In genomic region chr7:135970682-135971365, GRCh38 we compare ENCODE assay signal across 10 cellular contexts. TPM values are rescaled to one million over a fixed set of nuclear protein-coding genes. Genes with fewer than 3 reads are reported as not detected.
DNase-seq lines count a peak whose midpoint lies in the region; ATAC-seq and TF ChIP-seq lines count a peak whose summit lies in the region.
"Had no signal": no experiment of that assay in that cellular context is flagged by ENCODE, and none has a peak within 500 bp of the region (broad histone marks: within the 10 kb centered on the region; RNA-seq: fewer than 3 reads in every experiment).

No MANE protein-coding gene starts in this region.

- H3K4me3 ChIP-seq in CD4-positive, CD25-positive, alpha-beta regulatory T cell (ENCODE audit: low read depth, low read length), result peak overlapping the region; percentile 50
- no peak overlapping the region for H3K4me3 ChIP-seq in A673 (ENCODE audit: low read depth, low read length, poor library complexity, severe bottlenecking)

- H3K27me3 Mint-ChIP-seq in CD4-positive, CD25-positive, alpha-beta regulatory T cell, result no peaks in the 10 kb centered on the region

- intact Hi-C loops in A673 (cut with micrococcal nuclease; ENCODE audit: unreplicated experiment), result no loop called here

- H3K27ac Mint-ChIP-seq in CD4-positive, CD25-positive, alpha-beta regulatory T cell, result no peak overlapping the region

- H3K36me3 ChIP-seq in CD4-positive, CD25-positive, alpha-beta regulatory T cell (ENCODE audit: control insufficient read depth, insufficient read depth, low read length), result peaks cover 34% of the 10 kb centered on the region
- peaks cover 21% of the 10 kb centered on the region for H3K36me3 ChIP-seq in A673 (ENCODE audit: insufficient read depth, low read length, poor library complexity, severe bottlenecking)

- no TSS peak for BruUV-seq in A673 (replicated peaks; lab: Mats Ljungman, UMichigan)

- H3K4me1 ChIP-seq in CD4-positive, CD25-positive, alpha-beta regulatory T cell (ENCODE audit: control insufficient read depth, insufficient read depth, low read length, poor library complexity, severe bottlenecking), result peaks cover 57% of the 10 kb centered on the region
- H3K4me1 ChIP-seq in A673 (ENCODE audit: insufficient read depth, low read length, poor library complexity, severe bottlenecking), result peaks cover 16% of the 10 kb centered on the region

- H3K27ac ChIP-seq in CD4-positive, CD25-positive, alpha-beta regulatory T cell (ENCODE audit: insufficient read depth, low read length, poor library complexity, severe bottlenecking), result no peak overlapping the region
- H3K27ac ChIP-seq in A673 (ENCODE audit: low read depth, low read length, poor library complexity, severe bottlenecking), result no peak overlapping the region

- DNase-seq in CD4-positive, CD25-positive, alpha-beta regulatory T cell, result peak in 1 of 3 donors; percentile 13
- DNase-seq in SIG-M5 (lab: John Stamatoyannopoulos, UW), result peak; percentile 29
- DNase-seq in A673 (ENCODE audit: low spot score), result no peak
- DNase-seq in activated CD8-positive, alpha-beta memory T cell treated with anti-CD3 and anti-CD28 coated beads for 24 hours, result no peak
- DNase-seq in activated CD4-positive, alpha-beta T cell treated with anti-CD3 and anti-CD28 coated beads for 1 hour, result no peak
- DNase-seq in NCI-H2081 treated with DMSO at 0.1 percent for 48 hours (lab: John Stamatoyannopoulos, UW), result no peak
- DNase-seq: foreskin fibroblast, NCI-H187 treated with DMSO at 0.1 percent for 48 hours had no signal

- H3K4me3 Mint-ChIP-seq in CD4-positive, CD25-positive, alpha-beta regulatory T cell, result peak overlapping the region; percentile 1 to 38 (median 34)

- CTCF ChIA-PET in A673 (lab: Charles Lee), result no interaction called here

- no peaks in the 10 kb centered on the region for H3K9me3 Mint-ChIP-seq in CD4-positive, CD25-positive, alpha-beta regulatory T cell

- peak in 1 of 2 donors; percentile 39 for ATAC-seq in CD4-positive, CD25-positive, alpha-beta regulatory T cell (ENCODE audit: low read depth in 2 of 2)
- ATAC-seq in GM19397 (IDR thresholded peaks at IDR 0.05; ENCODE audit: unreplicated experiment) (peak; percentile 74), HG03108 (IDR thresholded peaks at IDR 0.05; ENCODE audit: unreplicated experiment) (peak; percentile 77)

- POLR2A ChIA-PET in A673 (lab: Charles Lee; ENCODE audit: low non-redundant PET), result no interaction called here

- H3K4me1 Mint-ChIP-seq in CD4-positive, CD25-positive, alpha-beta regulatory T cell, result peaks cover 36 to 89% (median 68%) of the 10 kb centered on the region in 4 donors

- TF ChIP-seq CTCF in A673 (conservative IDR thresholded peaks at IDR 0.05; ENCODE audit: low read depth, low read length), result no peak

- H3K36me3 Mint-ChIP-seq in CD4-positive, CD25-positive, alpha-beta regulatory T cell, result peaks cover 36% of the 10 kb centered on the region

- H3K27me3 ChIP-seq in CD4-positive, CD25-positive, alpha-beta regulatory T cell (ENCODE audit: control insufficient read depth, insufficient read depth, low read length), result no peaks in the 10 kb centered on the region
- no peaks in the 10 kb centered on the region for H3K27me3 ChIP-seq in A673 (replicated peaks; ENCODE audit: insufficient read depth, low read depth, low read length, poor library complexity)

- no peaks in the 10 kb centered on the region for H3K9me3 ChIP-seq in CD4-positive, CD25-positive, alpha-beta regulatory T cell (ENCODE audit: control insufficient read depth in 2 of 2, low read length in 2 of 2)
- no peaks in the 10 kb centered on the region for H3K9me3 ChIP-seq in A673 (ENCODE audit: low read depth, low read length, poor library complexity, severe bottlenecking)

RNA-seq across cellular contexts. Expression of gene MTPN, which starts 6.3 kb away (rescaled TPM):
- total RNA-seq in CD4-positive, CD25-positive, alpha-beta regulatory T cell, result 106 TPM
- 100 to 1,000 TPM in 2 of 4 donors, 10 to 100 TPM in 2; 75.3 to 121 (median 97.4) TPM for polyA plus RNA-seq in CD4-positive, CD25-positive, alpha-beta regulatory T cell
- total RNA-seq in A673 (2021), result 152 and 166 TPM in 2 replicates
